Comparison of ENCODE assay signal across 26 cellular contexts in genomic region chr2:178018141-178018540, GRCh38. TPM values are rescaled to one million over a fixed set of nuclear protein-coding genes. Genes with fewer than 3 reads are reported as not detected.
DNase-seq lines count a peak whose midpoint lies in the region; ATAC-seq, FAIRE-seq and TF ChIP-seq lines count a peak whose summit lies in the region.
"Had no signal": no experiment of that assay in that cellular context is flagged by ENCODE, and none has a peak within 500 bp of the region (broad histone marks: within the 10 kb centered on the region; RNA-seq: fewer than 3 reads in every experiment).

No MANE protein-coding gene starts in this region.

- H3K4me3 ChIP-seq in K562 (no peak overlapping the region), parathyroid adenoma (ENCODE audit: low read depth, low read length) (no peak overlapping the region), thyroid gland (replicated peaks in 1 of 3) (no peak overlapping the region), endodermal cell (ENCODE audit: low read length) (no peak overlapping the region)
- H3K4me3 ChIP-seq: BLaER1 had no signal

- in situ Hi-C loops in K562 (cut with MboI), result no loop called here

- H3K36me3 Mint-ChIP-seq in natural killer cell, result no peaks in the 10 kb centered on the region
- no peaks in the 10 kb centered on the region for H3K36me3 Mint-ChIP-seq in natural killer cell treated with Interleukin-12 subunit alpha and Interleukin-12 subunit beta and Interleukin-15 and Interleukin-18, amount 100 ng/mL, for 72 hours
- H3K36me3 Mint-ChIP-seq in activated CD8-positive, alpha-beta T cell treated with anti-CD3 and anti-CD28 coated beads, Interleukin-2, amount 10 ng/mL, durations not matched to agents 7 days and 5 days (ENCODE audit: low read depth), result no peaks in the 10 kb centered on the region
- no peaks in the 10 kb centered on the region for H3K36me3 Mint-ChIP-seq in endodermal cell (ENCODE audit: low read depth)
- H3K36me3 Mint-ChIP-seq: CD14-positive monocyte; CD4-positive, alpha-beta memory T cell; CD4-positive, CD25-positive, alpha-beta regulatory T cell; CD8-positive, alpha-beta memory T cell had no signal

- H3K36me3 ChIP-seq in K562 (ENCODE audit: control insufficient read depth, insufficient read depth, low read length) (no peaks in the 10 kb centered on the region), parathyroid adenoma (ENCODE audit: control insufficient read depth, insufficient read depth, low read length) (no peaks in the 10 kb centered on the region), thyroid gland (no peaks in the 10 kb centered on the region), endodermal cell (ENCODE audit: control insufficient read depth, insufficient read depth, low read length) (no peaks in the 10 kb centered on the region)
- H3K36me3 ChIP-seq: BE2C, BLaER1 had no signal

- POLR2A ChIA-PET in K562 (lab: Yijun Ruan, JAX), result interaction anchor here (1.4 to 1.6 kb wide), 2 partner anchors 10 to 54 kb away, joined by 3 to 4 read pairs; partner anchors contain the start of gene PDE11A
- POLR2A ChIA-PET in activated CD8-positive, alpha-beta T cell treated with anti-CD3 and anti-CD28 coated beads, Interleukin-2, amount 10 ng/mL, durations not matched to agents 7 days and 5 days (lab: Charles Lee), result no interaction called here

- no peaks in the 10 kb centered on the region for H3K9me1 ChIP-seq in K562 (ENCODE audit: control insufficient read depth, insufficient read depth, low read length)

- no peak overlapping the region; a peak in 1 of 4 replicates for H3K9ac ChIP-seq in K562 (ENCODE audit: insufficient read depth in 1 of 2, low read depth in 2 of 2, low read length in 2 of 2)
- H3K9ac ChIP-seq in parathyroid adenoma, result no peak overlapping the region
- no peak overlapping the region for H3K9ac ChIP-seq in endodermal cell (ENCODE audit: extremely low read depth, low read length, poor library complexity, severe bottlenecking)
- H3K9ac ChIP-seq: BLaER1 had no signal

- H3K4me2 ChIP-seq in K562 (ENCODE audit: insufficient read depth, low read length) (no peak overlapping the region), parathyroid adenoma (ENCODE audit: low read length) (no peak overlapping the region)
- H3K4me2 ChIP-seq: BLaER1 had no signal

- no peak for TF ChIP-seq RAD21 in K562 (CRISPR knock-in tag; conservative IDR thresholded peaks at IDR 0.05 in 1 of 2, IDR thresholded peaks at IDR 0.05 in 1 of 2)

- H3K27ac ChIP-seq in K562 (ENCODE audit: extremely low read depth, low read depth, low read length), result no peak overlapping the region
- H3K27ac ChIP-seq in parathyroid adenoma, result peak overlapping the region; percentile 43
- H3K27ac ChIP-seq in thyroid gland, result no peak overlapping the region
- no peak overlapping the region for H3K27ac ChIP-seq in endodermal cell (ENCODE audit: low read depth, low read length)
- H3K27ac ChIP-seq: BLaER1 had no signal

- H3K27me3 ChIP-seq in K562 (ENCODE audit: control insufficient read depth in 2 of 2, insufficient read depth in 2 of 2, low read length in 2 of 2), result peaks cover 0 to 4% of the 10 kb centered on the region in 2 experiments; a peak in 1 of 5 replicates
- no peaks in the 10 kb centered on the region for H3K27me3 ChIP-seq in parathyroid adenoma (ENCODE audit: control insufficient read depth, insufficient read depth, low read length)
- H3K27me3 ChIP-seq in thyroid gland, result no peaks in the 10 kb centered on the region
- H3K27me3 ChIP-seq in endodermal cell (ENCODE audit: control insufficient read depth, insufficient read depth, low read length, poor library complexity, severe bottlenecking), result no peaks in the 10 kb centered on the region
- H3K27me3 ChIP-seq: BE2C, BLaER1 had no signal

- WGBS in K562 (ENCODE audit: insufficient coverage, low coverage, missing lambda C conversion rate), result 9% methylated on average over 7 of the region's 7 CpGs
- WGBS in thyroid gland, 2 donors, result 64 to 68% methylated on average over 7 of the region's 7 CpGs
- 84 to 92% methylated on average over 6 to 7 of the region's 7 CpGs for WGBS in endodermal cell (ENCODE audit: insufficient coverage in 1 of 2, insufficient read length in 1 of 2), 2 experiments

- H3K27ac Mint-ChIP-seq in natural killer cell, result no peak overlapping the region
- H3K27ac Mint-ChIP-seq in natural killer cell treated with Interleukin-12 subunit alpha and Interleukin-12 subunit beta and Interleukin-15 and Interleukin-18, amount 100 ng/mL, for 72 hours, result no peak overlapping the region
- H3K27ac Mint-ChIP-seq in activated CD8-positive, alpha-beta T cell treated with anti-CD3 and anti-CD28 coated beads, Interleukin-2, amount 10 ng/mL, durations not matched to agents 7 days and 5 days, result no peak overlapping the region
- no peak overlapping the region for H3K27ac Mint-ChIP-seq in endodermal cell
- H3K27ac Mint-ChIP-seq: CD4-positive, CD25-positive, alpha-beta regulatory T cell; CD8-positive, alpha-beta memory T cell had no signal

- ATAC-seq in natural killer cell (no peak), K562 (no peak), SK-N-SH treated with all-trans-retinoic acid at 6 μM for 48 hours (no peak)
- ATAC-seq in natural killer cell treated with Interleukin-12 subunit alpha and Interleukin-12 subunit beta and Interleukin-15 and Interleukin-18, amount 100 ng/mL, for 72 hours, result no peak
- no peak for ATAC-seq in activated CD8-positive, alpha-beta T cell treated with anti-CD3 and anti-CD28 coated beads, Interleukin-2, amount 10 ng/mL, durations not matched to agents 7 days and 5 days

- TF ChIP-seq EP300 in K562 (IDR thresholded peaks at IDR 0.05; ENCODE audit: low read length), result no peak

- CTCF ChIA-PET in K562 (lab: Yijun Ruan, JAX; ENCODE audit: low intra/inter-chr PET ratio), result no interaction called here
- CTCF ChIA-PET in activated CD8-positive, alpha-beta T cell treated with anti-CD3 and anti-CD28 coated beads, Interleukin-2, amount 10 ng/mL, durations not matched to agents 7 days and 5 days (lab: Charles Lee), result no interaction called here

- no peaks in the 10 kb centered on the region for H4K20me1 ChIP-seq in K562 (replicated peaks; ENCODE audit: control insufficient read depth, insufficient read depth, low read length)
- H4K20me1 ChIP-seq: BLaER1 had no signal

- H3K9me3 Mint-ChIP-seq in natural killer cell (peaks cover 0 to 13% of the 10 kb centered on the region in 2 donors), endodermal cell (no peaks in the 10 kb centered on the region)
- peaks cover 3% of the 10 kb centered on the region for H3K9me3 Mint-ChIP-seq in natural killer cell treated with Interleukin-12 subunit alpha and Interleukin-12 subunit beta and Interleukin-15 and Interleukin-18, amount 100 ng/mL, for 72 hours
- H3K9me3 Mint-ChIP-seq in activated CD8-positive, alpha-beta T cell treated with anti-CD3 and anti-CD28 coated beads, Interleukin-2, amount 10 ng/mL, durations not matched to agents 7 days and 5 days (ENCODE audit: insufficient read depth), result no peaks in the 10 kb centered on the region
- H3K9me3 Mint-ChIP-seq: CD8-positive, alpha-beta memory T cell had no signal

- DNase-seq in natural killer cell (peak; percentile 12), K562 (ENCODE audit: extremely low read depth in 1 of 4, low spot score in 3 of 4) (no peak), thyroid gland (peak; percentile 57 to 66), endodermal cell (no peak)
- DNase-seq in natural killer cell treated with Interleukin-12 subunit alpha and Interleukin-12 subunit beta and Interleukin-15 and Interleukin-18, amount 100 ng/mL, for 72 hours (ENCODE audit: low spot score), result no peak
- no peak for DNase-seq in activated CD8-positive, alpha-beta T cell treated with anti-CD3 and anti-CD28 coated beads, Interleukin-2, amount 10 ng/mL, durations not matched to agents 7 days and 5 days
- DNase-seq: 8988T; ACHN; BE2C; C1 segment of cervical spinal cord; Caco-2; Calu3; CD4-positive, alpha-beta memory T cell; CD4-positive, CD25-positive, alpha-beta regulatory T cell; CD8-positive, alpha-beta memory T cell; DMS79 treated with DMSO at 0.1 percent for 48 hours; GF-D8 had no signal

- H3K79me2 ChIP-seq in K562 (ENCODE audit: control insufficient read depth, insufficient read depth, low read length), result no peaks in the 10 kb centered on the region
- peaks cover 3% of the 10 kb centered on the region for H3K79me2 ChIP-seq in parathyroid adenoma

- no peak for FAIRE-seq in K562 (lab: Jason Lieb, UNC)
- FAIRE-seq: A204.1, D721Med, G401.6, GM12891 had no signal

- no peak for TF ChIP-seq CTCF in natural killer cell (IDR thresholded peaks at IDR 0.05)
- TF ChIP-seq CTCF in K562 (IDR thresholded peaks at IDR 0.05 in 2 of 3, conservative IDR thresholded peaks at IDR 0.05 in 1 of 3; ENCODE audit: insufficient read depth in 2 of 3, low read depth in 1 of 3, low read length in 3 of 3), result no peak
- TF ChIP-seq CTCF in parathyroid adenoma (IDR thresholded peaks at IDR 0.05), result no peak
- no peak for TF ChIP-seq CTCF in thyroid gland (IDR thresholded peaks at IDR 0.05)
- no peak for TF ChIP-seq CTCF in endodermal cell (conservative IDR thresholded peaks at IDR 0.05)

- H2AFZ ChIP-seq in K562 (ENCODE audit: low read depth, low read length), result 0 out of 2 replicates have a peak overlapping the region, but pooled peaks have one; percentile 15
- peak overlapping the region; percentile 69 for H2AFZ ChIP-seq in parathyroid adenoma

- BruUV-seq in K562 (replicated peaks; lab: Mats Ljungman, UMichigan), result no TSS peak

- no peak for TF ChIP-seq POLR2A in K562 (conservative IDR thresholded peaks at IDR 0.05)
- TF ChIP-seq POLR2A in thyroid gland (IDR thresholded peaks at IDR 0.05), result no peak

- H3K9me3 ChIP-seq in K562 (replicated peaks; ENCODE audit: control insufficient read depth, insufficient read depth, low read depth, low read length) (no peaks in the 10 kb centered on the region), parathyroid adenoma (ENCODE audit: control insufficient read depth, low read length) (no peaks in the 10 kb centered on the region), thyroid gland (no peaks in the 10 kb centered on the region), endodermal cell (ENCODE audit: control insufficient read depth, low read length) (no peaks in the 10 kb centered on the region)
- H3K9me3 ChIP-seq: BE2C, BLaER1, Caco-2 had no signal

- H3K27me3 Mint-ChIP-seq in natural killer cell (ENCODE audit: low read depth in 2 of 2) (no peaks in the 10 kb centered on the region), endodermal cell (ENCODE audit: insufficient read depth) (no peaks in the 10 kb centered on the region)
- peaks cover 3 to 9% of the 10 kb centered on the region in 2 donors for H3K27me3 Mint-ChIP-seq in natural killer cell treated with Interleukin-12 subunit alpha and Interleukin-12 subunit beta and Interleukin-15 and Interleukin-18, amount 100 ng/mL, for 72 hours
- H3K27me3 Mint-ChIP-seq in activated CD8-positive, alpha-beta T cell treated with anti-CD3 and anti-CD28 coated beads, Interleukin-2, amount 10 ng/mL, durations not matched to agents 7 days and 5 days (ENCODE audit: low read depth), result peaks cover 7% of the 10 kb centered on the region
- H3K27me3 Mint-ChIP-seq: CD4-positive, CD25-positive, alpha-beta regulatory T cell had no signal

- intact Hi-C loops in natural killer cell (cut with micrococcal nuclease), result no loop called here
- intact Hi-C loops in K562 (cut with micrococcal nuclease), result no loop called here
- intact Hi-C loops in thyroid gland (cut with DNase I), result no loop called here

- H3K4me1 ChIP-seq in K562 (replicated peaks in 1 of 2; ENCODE audit: control insufficient read depth in 2 of 2, insufficient read depth in 2 of 2, low read length in 2 of 2), result no peaks in the 10 kb centered on the region
- peaks cover 5% of the 10 kb centered on the region for H3K4me1 ChIP-seq in parathyroid adenoma
- H3K4me1 ChIP-seq in thyroid gland, result no peaks in the 10 kb centered on the region
- H3K4me1 ChIP-seq in endodermal cell (ENCODE audit: control insufficient read depth, insufficient read depth, low read length), result no peaks in the 10 kb centered on the region
- H3K4me1 ChIP-seq: BE2C, BLaER1, Caco-2 had no signal

- no peaks in the 10 kb centered on the region for H3K4me1 Mint-ChIP-seq in natural killer cell
- H3K4me1 Mint-ChIP-seq in natural killer cell treated with Interleukin-12 subunit alpha and Interleukin-12 subunit beta and Interleukin-15 and Interleukin-18, amount 100 ng/mL, for 72 hours (ENCODE audit: low read depth in 2 of 2), result no peaks in the 10 kb centered on the region
- no peaks in the 10 kb centered on the region for H3K4me1 Mint-ChIP-seq in activated CD8-positive, alpha-beta T cell treated with anti-CD3 and anti-CD28 coated beads, Interleukin-2, amount 10 ng/mL, durations not matched to agents 7 days and 5 days (ENCODE audit: low read depth)
- H3K4me1 Mint-ChIP-seq in endodermal cell, result no peaks in the 10 kb centered on the region
- H3K4me1 Mint-ChIP-seq: CD14-positive monocyte; CD4-positive, alpha-beta memory T cell; CD4-positive, CD25-positive, alpha-beta regulatory T cell; CD8-positive, alpha-beta memory T cell had no signal

- H3K4me3 Mint-ChIP-seq in natural killer cell (no peak overlapping the region), endodermal cell (no peak overlapping the region)
- no peak overlapping the region for H3K4me3 Mint-ChIP-seq in natural killer cell treated with Interleukin-12 subunit alpha and Interleukin-12 subunit beta and Interleukin-15 and Interleukin-18, amount 100 ng/mL, for 72 hours
- no peak overlapping the region for H3K4me3 Mint-ChIP-seq in activated CD8-positive, alpha-beta T cell treated with anti-CD3 and anti-CD28 coated beads, Interleukin-2, amount 10 ng/mL, durations not matched to agents 7 days and 5 days
- H3K4me3 Mint-ChIP-seq: CD14-positive monocyte; CD4-positive, alpha-beta memory T cell; CD4-positive, CD25-positive, alpha-beta regulatory T cell; CD8-positive, alpha-beta memory T cell had no signal

RNA-seq across cellular contexts. Expression of gene PDE11A, which starts 54.4 kb away (rescaled TPM):
- total RNA-seq in natural killer cell, result not detected
- not detected for total RNA-seq in natural killer cell treated with Interleukin-12 subunit alpha and Interleukin-12 subunit beta and Interleukin-15 and Interleukin-18, amount 100 ng/mL, for 72 hours
- total RNA-seq in K562 (2011; cell fraction: chromatin; rRNA removed; ENCODE audit: low replicate concordance), result 5.8 and 6.3 TPM in 2 replicates
- 3.3 and 3.5 TPM in 2 replicates for total RNA-seq in K562 (2011; cell fraction: nucleolus; rRNA removed)
- total RNA-seq in K562 (2011; cell fraction: nucleoplasm; rRNA removed), result 3.0 and 4.0 TPM in 2 replicates
- total RNA-seq in K562 (2014; rRNA removed), result 5.4 and 5.6 TPM in 2 replicates
- total RNA-seq in K562 (2014; rRNA removed; fragmentation: Illumina TruSeq; extraction: Trizol), result 7.8 and 8.7 TPM in 2 replicates
- total RNA-seq in K562 (2015; rRNA removed; fragmentation: Illumina TruSeq; extraction: Trizol), result 21.3 and 22.1 TPM in 2 replicates
- total RNA-seq in K562 (2021), result 5.7 and 6.0 TPM in 2 replicates
- polyA plus RNA-seq in K562 (2011; rRNA removed), result 0.80 and 8.9 TPM in 2 replicates
- polyA plus RNA-seq in K562 (2011; cell fraction: cytosol; rRNA removed), result 0.52 and 5.2 TPM in 2 replicates
- polyA plus RNA-seq in K562 (2011; cell fraction: nucleus; rRNA removed), result 1.1 and 10.5 TPM in 2 replicates
- 6.9 and 15.2 TPM in 2 replicates for polyA plus RNA-seq in K562 (2012)
- 5.1 and 6.2 TPM in 2 replicates for polyA plus RNA-seq in K562 (2014; fragmentation: Illumina TruSeq; extraction: Trizol)
- polyA plus RNA-seq in K562 (2014; fragmentation: Nextera tagmentation; extraction: Ambion mirVana), result 1 to 10 TPM; 3.2 to 3.9 TPM
- 4.5 TPM in 2 replicates for polyA plus RNA-seq in K562 (2014; rRNA removed)
- 1.0 and 19.7 TPM in 2 replicates for polyA minus RNA-seq in K562 (2011; rRNA and poly(A)+ RNA removed)
- 1.1 and 4.9 TPM in 2 replicates for polyA minus RNA-seq in K562 (2011; cell fraction: cytosol; rRNA and poly(A)+ RNA removed)
- 1.1 and 4.3 TPM in 2 replicates for polyA minus RNA-seq in K562 (2011; cell fraction: nucleus; rRNA and poly(A)+ RNA removed)
- total RNA-seq in thyroid gland, result 1 to 10 TPM; 2.2 to 4.0 (median 3.0) TPM
- total RNA-seq in activated CD8-positive, alpha-beta T cell treated with anti-CD3 and anti-CD28 coated beads, Interleukin-2, amount 10 ng/mL, durations not matched to agents 7 days and 5 days, result not detected
- total RNA-seq in endodermal cell, result 1 to 10 TPM; 1.5 to 1.9 TPM
- polyA plus RNA-seq in endodermal cell (2013, experiment 1 of 2), result 0.68 TPM
- polyA plus RNA-seq in endodermal cell (2013, experiment 2 of 2), result 0.58 TPM
- total RNA-seq: A673; CD4-positive, alpha-beta memory T cell; CD4-positive, CD25-positive, alpha-beta regulatory T cell; CD8-positive, alpha-beta memory T cell had no signal
- polyA plus RNA-seq: CD14-positive monocyte; CD4-positive, alpha-beta memory T cell; CD4-positive, CD25-positive, alpha-beta regulatory T cell; CD8-positive, alpha-beta memory T cell had no signal

Comparison
In these comparisons a context has a peak if more than half of its experiments do, and no peak if none do; other contexts are left out.
1. DNase-seq: peak in natural killer cell (single experiment) and thyroid gland (2 of 2); none in natural killer cell treated with Interleukin-12 subunit alpha and Interleukin-12 subunit beta and Interleukin-15 and Interleukin-18, amount 100 ng/mL, for 72 hours (single experiment), K562 (0 of 4), activated CD8-positive, alpha-beta T cell treated with anti-CD3 and anti-CD28 coated beads, Interleukin-2, amount 10 ng/mL, durations not matched to agents 7 days and 5 days (single experiment) and endodermal cell (single experiment).